Comparison of ENCODE assay signal across 1 cellular context in the genomic region with DNA sequence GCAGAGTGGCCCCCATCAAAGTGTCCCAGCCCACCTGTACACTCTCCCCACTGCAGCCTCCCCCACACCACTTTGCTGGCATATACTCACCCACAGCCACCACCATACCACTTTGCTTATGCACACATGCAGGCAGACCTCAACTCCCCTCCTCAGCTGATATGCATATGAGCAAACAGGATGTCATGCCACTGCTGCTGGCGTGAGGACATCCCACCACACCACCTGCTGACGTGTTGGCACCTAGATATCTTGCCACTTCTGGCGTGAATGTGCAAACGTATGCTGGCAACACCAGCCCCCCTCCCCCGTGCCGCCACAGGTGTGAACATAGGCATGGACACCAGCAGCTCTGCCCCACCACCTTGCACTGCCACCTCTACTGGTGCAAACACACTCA.
TF ChIP-seq lines count a peak whose summit lies in the region.

No MANE protein-coding gene starts in this region.

TF ChIP-seq in H1, 55 proteins besides CTCF, POLR2A, EP300 and RAD21:
- TF ChIP-seq ATF2 (IDR thresholded peaks at IDR 0.05; ENCODE audit: low read length) (no peak), KDM4A (IDR thresholded peaks at IDR 0.05; ENCODE audit: low read depth, low read length, severe bottlenecking) (no peak), BACH1 (IDR thresholded peaks at IDR 0.05; ENCODE audit: low read length) (no peak), CHD1 (IDR thresholded peaks at IDR 0.05; ENCODE audit: low read depth, low read length) (no peak), TAF7 (optimal IDR thresholded peaks at IDR 0.05; ENCODE audit: borderline replicate concordance, low read depth, low read length) (no peak), NANOG (IDR thresholded peaks at IDR 0.05; ENCODE audit: insufficient read depth, low read depth, low read length, poor library complexity, severe bottlenecking) (no peak), TEAD4 (IDR thresholded peaks at IDR 0.05; ENCODE audit: low read depth, low read length) (no peak), CTBP2 (IDR thresholded peaks at IDR 0.05; ENCODE audit: borderline replicate concordance, insufficient read depth, insufficient read length, low read length) (no peak), SP2 (IDR thresholded peaks at IDR 0.05; ENCODE audit: low read length) (no peak), RXRA (IDR thresholded peaks at IDR 0.05; ENCODE audit: insufficient read depth, low read depth, low read length) (no peak), MAFK (IDR thresholded peaks at IDR 0.05; ENCODE audit: low read depth, low read length) (no peak), SRF (IDR thresholded peaks at IDR 0.05; ENCODE audit: low read depth, low read length) (no peak), GABPA (IDR thresholded peaks at IDR 0.05; ENCODE audit: borderline replicate concordance, insufficient read depth, low read length) (no peak), SP4 (IDR thresholded peaks at IDR 0.05; ENCODE audit: low read length) (no peak), RNF2 (IDR thresholded peaks at IDR 0.05; ENCODE audit: borderline replicate concordance, low read depth, low read length, missing control alignments, poor library complexity, severe bottlenecking) (no peak), ZNF274 (IDR thresholded peaks at IDR 0.05; ENCODE audit: borderline replicate concordance, extremely low read depth, low read length) (no peak)
- TF ChIP-seq, protein P1, sequence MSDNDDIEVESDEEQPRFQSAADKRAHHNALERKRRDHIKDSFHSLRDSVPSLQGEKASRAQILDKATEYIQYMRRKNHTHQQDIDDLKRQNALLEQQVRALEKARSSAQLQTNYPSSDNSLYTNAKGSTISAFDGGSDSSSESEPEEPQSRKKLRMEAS (IDR thresholded peaks at IDR 0.05), result no peak
